ENCODE assay signal across 8 cellular contexts in genomic region chr1:171313835-171314320, GRCh38. TPM values are rescaled to one million over a fixed set of nuclear protein-coding genes. Genes with fewer than 3 reads are reported as not detected.
DNase-seq lines count a peak whose midpoint lies in the region; ATAC-seq, FAIRE-seq and TF ChIP-seq lines count a peak whose summit lies in the region.

A gene with protein sequence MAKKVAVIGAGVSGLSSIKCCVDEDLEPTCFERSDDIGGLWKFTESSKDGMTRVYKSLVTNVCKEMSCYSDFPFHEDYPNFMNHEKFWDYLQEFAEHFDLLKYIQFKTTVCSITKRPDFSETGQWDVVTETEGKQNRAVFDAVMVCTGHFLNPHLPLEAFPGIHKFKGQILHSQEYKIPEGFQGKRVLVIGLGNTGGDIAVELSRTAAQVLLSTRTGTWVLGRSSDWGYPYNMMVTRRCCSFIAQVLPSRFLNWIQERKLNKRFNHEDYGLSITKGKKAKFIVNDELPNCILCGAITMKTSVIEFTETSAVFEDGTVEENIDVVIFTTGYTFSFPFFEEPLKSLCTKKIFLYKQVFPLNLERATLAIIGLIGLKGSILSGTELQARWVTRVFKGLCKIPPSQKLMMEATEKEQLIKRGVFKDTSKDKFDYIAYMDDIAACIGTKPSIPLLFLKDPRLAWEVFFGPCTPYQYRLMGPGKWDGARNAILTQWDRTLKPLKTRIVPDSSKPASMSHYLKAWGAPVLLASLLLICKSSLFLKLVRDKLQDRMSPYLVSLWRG (plus strand): TSS chr1:171314183. CDS start chr1:171319826, 5,643 bp downstream.

- H3K4me3 Mint-ChIP-seq in GM23338 = peak within 1 kb of the TSS; percentile 67
- H3K4me3 Mint-ChIP-seq in activated T-helper 1 cell treated with anti-CD3 and anti-CD28 coated beads, Interleukin-12 subunit alpha, Interleukin-12 subunit beta, Interleukin-2, Interleukin-4 antibody, amounts not matched to agents 30 ng/mL and 10 ng/mL and 1 ng/mL, durations not matched to agents 14 hours and 24 hours and 36 hours = peak within 1 kb of the TSS; percentile 72
- H3K4me3 Mint-ChIP-seq in neural crest cell = peak within 1 kb of the TSS; percentile 79

- no peaks in the 10 kb centered on the region for H3K36me3 ChIP-seq in GM23338 (ENCODE audit: insufficient read depth)
- peaks cover 0 to 8% (median 4%) of the 10 kb centered on the region in 4 donors for H3K36me3 ChIP-seq in stomach

- peak; percentile 100 for ATAC-seq in GM23338

- H3K9me2 ChIP-seq in GM23338 (ENCODE audit: insufficient read depth) = peaks cover 10% of the 10 kb centered on the region

- intact Hi-C loops in activated T-helper 1 cell treated with anti-CD3 and anti-CD28 coated beads, Interleukin-12 subunit alpha, Interleukin-12 subunit beta, Interleukin-2, Interleukin-4 antibody, amounts not matched to agents 30 ng/mL and 10 ng/mL and 1 ng/mL, durations not matched to agents 14 hours and 24 hours and 36 hours (cut with micrococcal nuclease) = loop anchor here (1.0 to 10.0 kb wide), 8 partner anchors 69 to 1389 kb away; partner anchors contain the start of genes GORAB, KIFAP3 and PRRC2C
- intact Hi-C loops in stomach (cut with DNase I; ENCODE audit: low total_unique reads) = no loop called here

- peak within 1 kb of the TSS; percentile 32 for H3K4me3 ChIP-seq in GM23338
- peak within 1 kb of the TSS; percentile 49 for H3K4me3 ChIP-seq in fibroblast of the aortic adventitia (ENCODE audit: low read depth, low read length)
- H3K4me3 ChIP-seq in stomach = peak within 1 kb of the TSS; percentile 20 to 34 (median 24)

- peaks cover 8% of the 10 kb centered on the region; the same call in 1 of the 2 replicates for H3K4me1 ChIP-seq in GM23338 (ENCODE audit: insufficient read depth)
- peaks cover 0 to 22% (median 16%) of the 10 kb centered on the region in 4 donors for H3K4me1 ChIP-seq in stomach

- H2AFZ ChIP-seq in GM23338 = no peak within 1 kb of the TSS

- no peaks in the 10 kb centered on the region for H3K79me2 ChIP-seq in GM23338 (replicated peaks; ENCODE audit: insufficient read depth)

- TF ChIP-seq EP300 in stomach (IDR thresholded peaks at IDR 0.05) = peak; percentile 37

- H3K27ac ChIP-seq in GM23338 (ENCODE audit: low read depth) (no peak within 1 kb of the TSS), stomach (peak within 1 kb of the TSS in 4 of 5 donors; percentile 47 to 80 (median 73))

- H3K36me3 Mint-ChIP-seq in GM23338 (ENCODE audit: low read depth) (0 out of 3 replicates have a peak, but pooled peaks cover 4% of the 10 kb centered on the region), neural crest cell (ENCODE audit: low read depth) (no peaks in the 10 kb centered on the region)
- peaks cover 1% of the 10 kb centered on the region for H3K36me3 Mint-ChIP-seq in activated T-helper 1 cell treated with anti-CD3 and anti-CD28 coated beads, Interleukin-12 subunit alpha, Interleukin-12 subunit beta, Interleukin-2, Interleukin-4 antibody, amounts not matched to agents 30 ng/mL and 10 ng/mL and 1 ng/mL, durations not matched to agents 14 hours and 24 hours and 36 hours (ENCODE audit: low read depth)

- TF ChIP-seq CTCF in GM23338 (conservative IDR thresholded peaks at IDR 0.05; ENCODE audit: low read depth in 2 of 2) (peak; percentile 89 to 98), fibroblast of the aortic adventitia (IDR thresholded peaks at IDR 0.05; ENCODE audit: insufficient read depth, low read length) (peak; percentile 79), neural crest cell (conservative IDR thresholded peaks at IDR 0.05) (peak; percentile 87), stomach (IDR thresholded peaks at IDR 0.05) (peak in 5 of 7 experiments; percentile 50 to 97 (median 65))

- H3K27me3 Mint-ChIP-seq in GM23338 (ENCODE audit: insufficient read depth, low read depth, poor library complexity) (no peaks in the 10 kb centered on the region), neural crest cell (ENCODE audit: low read depth) (no peaks in the 10 kb centered on the region)
- no peaks in the 10 kb centered on the region for H3K27me3 Mint-ChIP-seq in activated T-helper 1 cell treated with anti-CD3 and anti-CD28 coated beads, Interleukin-12 subunit alpha, Interleukin-12 subunit beta, Interleukin-2, Interleukin-4 antibody, amounts not matched to agents 30 ng/mL and 10 ng/mL and 1 ng/mL, durations not matched to agents 14 hours and 24 hours and 36 hours (ENCODE audit: insufficient read depth)

- peak in 1 of 4 donors; percentile 23 for TF ChIP-seq POLR2A in stomach (IDR thresholded peaks at IDR 0.05)

- peak within 1 kb of the TSS; percentile 59 for H3K4me2 ChIP-seq in GM23338

- no peaks in the 10 kb centered on the region for H3K27me3 ChIP-seq in GM23338 (ENCODE audit: insufficient read depth)
- H3K27me3 ChIP-seq in stomach = no peaks in the 10 kb centered on the region

- no peaks in the 10 kb centered on the region for H4K20me1 ChIP-seq in GM23338 (replicated peaks; ENCODE audit: insufficient read depth)

- H3K9me3 Mint-ChIP-seq in GM23338 (0 out of 3 replicates have a peak, but pooled peaks cover 2% of the 10 kb centered on the region), neural crest cell (peaks cover 6% of the 10 kb centered on the region)
- H3K9me3 Mint-ChIP-seq in activated T-helper 1 cell treated with anti-CD3 and anti-CD28 coated beads, Interleukin-12 subunit alpha, Interleukin-12 subunit beta, Interleukin-2, Interleukin-4 antibody, amounts not matched to agents 30 ng/mL and 10 ng/mL and 1 ng/mL, durations not matched to agents 14 hours and 24 hours and 36 hours = no peaks in the 10 kb centered on the region

- peak; percentile 95 for FAIRE-seq in RCC 7860 (lab: Jason Lieb, UNC)

- peaks cover 0 to 3% (median 0%) of the 10 kb centered on the region in 4 donors for H3K9me3 ChIP-seq in stomach

- DNase-seq in EH (ENCODE audit: low read depth) (peak; percentile 100), GM23338 (ENCODE audit: low spot score) (peak; percentile 97), Kasumi-1 (lab: John Stamatoyannopoulos, UW) (peak; percentile 98), RCC 7860 (ENCODE audit: low spot score) (peak; percentile 93), fibroblast of the aortic adventitia (ENCODE audit: low read depth) (peak; percentile 100), neural crest cell (ENCODE audit: low read depth, low spot score) (peak; percentile 61), stomach (peak; percentile 88)
- DNase-seq in activated T-helper 1 cell treated with anti-CD3 and anti-CD28 coated beads, Interleukin-12 subunit alpha, Interleukin-12 subunit beta, Interleukin-2, Interleukin-4 antibody, amounts not matched to agents 30 ng/mL and 10 ng/mL and 1 ng/mL, durations not matched to agents 14 hours and 24 hours and 36 hours (ENCODE audit: low spot score) = peak; percentile 79

- no peaks in the 10 kb centered on the region for H3F3A ChIP-seq in GM23338 (replicated peaks; ENCODE audit: low read depth)

- peaks cover 17% of the 10 kb centered on the region for H3K4me1 Mint-ChIP-seq in GM23338
- peaks cover 15% of the 10 kb centered on the region for H3K4me1 Mint-ChIP-seq in activated T-helper 1 cell treated with anti-CD3 and anti-CD28 coated beads, Interleukin-12 subunit alpha, Interleukin-12 subunit beta, Interleukin-2, Interleukin-4 antibody, amounts not matched to agents 30 ng/mL and 10 ng/mL and 1 ng/mL, durations not matched to agents 14 hours and 24 hours and 36 hours (ENCODE audit: low read depth)
- peaks cover 13% of the 10 kb centered on the region for H3K4me1 Mint-ChIP-seq in neural crest cell

- WGBS in stomach, 5 donors = 0 to 1% (median 0%) methylated on average over 10 of the region's 10 CpGs

- H3K27ac Mint-ChIP-seq in GM23338 = peak within 1 kb of the TSS; percentile 90
- peak within 1 kb of the TSS; percentile 54 for H3K27ac Mint-ChIP-seq in activated T-helper 1 cell treated with anti-CD3 and anti-CD28 coated beads, Interleukin-12 subunit alpha, Interleukin-12 subunit beta, Interleukin-2, Interleukin-4 antibody, amounts not matched to agents 30 ng/mL and 10 ng/mL and 1 ng/mL, durations not matched to agents 14 hours and 24 hours and 36 hours
- no peak within 1 kb of the TSS for H3K27ac Mint-ChIP-seq in neural crest cell (ENCODE audit: unreplicated experiment)

TF ChIP-seq in GM23338, 12 proteins besides CTCF, POLR2A, EP300 and RAD21 (continues in another document):
- TF ChIP-seq EZH2 (IDR thresholded peaks at IDR 0.05; ENCODE audit: low read depth, unreplicated experiment) = no peak

RNA-seq across cellular contexts. Expression of the gene that starts here (rescaled TPM):
- total RNA-seq in GM23338 (2014; rRNA removed; shearing (Covaris generic)) = 1.0 and 3.4 TPM in 2 replicates
- 2.4 and 3.1 TPM in 2 replicates for polyA plus RNA-seq in GM23338 (2016; fragmentation: Nextera tagmentation; extraction: Ambion mirVana)
- 0.39 and 1.5 TPM in 2 replicates for total RNA-seq in activated T-helper 1 cell treated with anti-CD3 and anti-CD28 coated beads, Interleukin-12 subunit alpha, Interleukin-12 subunit beta, Interleukin-2, Interleukin-4 antibody, amounts not matched to agents 30 ng/mL and 10 ng/mL and 1 ng/mL, durations not matched to agents 14 hours and 24 hours and 36 hours
- 4.8 and 7.2 TPM in 2 replicates for total RNA-seq in fibroblast of the aortic adventitia (ENCODE audit: low replicate concordance)
- total RNA-seq in neural crest cell = 0.77 and 0.86 TPM in 2 replicates
- total RNA-seq in stomach = 1 to 10 TPM in 3 of 5 donors, under 1 TPM in 1, not detected in 1; 0.89 to 5.9 (median 3.4) TPM
- 10 to 100 TPM in 1 of 3 donors, 1 to 10 TPM in 2; 3.2 to 12.2 (median 3.8) TPM for polyA plus RNA-seq in stomach

Comparison
In these comparisons a context has a peak if more than half of its experiments do, and no peak if none do; other contexts are left out.
1. Peak in DNase-seq in neural crest cell; RNA of the gene not detected or under 1 TPM.